15 cellular contexts compared by ENCODE assay signal in genomic region chr2:240413813-240414429, GRCh38.
"Had no signal": no experiment of that assay in that cellular context is flagged by ENCODE, and none has a peak within 500 bp of the region (broad histone marks: within the 10 kb centered on the region; RNA-seq: fewer than 3 reads in every experiment).

No MANE protein-coding gene starts in this region.

- H3K9ac ChIP-seq: parathyroid adenoma had no signal

- DNase-seq: activated CD4-positive, alpha-beta T cell treated with anti-CD3 and anti-CD28 coated beads, Interleukin-2, amount 10 ng/mL, durations not matched to agents 7 days and 5 days; activated naive CD8-positive, alpha-beta T cell treated with anti-CD3 and anti-CD28 coated beads, Interleukin-2, amount 10 ng/mL, durations not matched to agents 7 days and 5 days; amygdala; mammary epithelial cell; naive B cell; stimulated activated naive B cell treated with anti-CD40 and anti-IgM and Interleukin-4, amounts not matched to agents 10 μg/mL and 1 μg/mL and 100 μg/mL, for 72 hours; T-helper 9 cell; thyroid gland had no signal

- H3K4me1 ChIP-seq: parathyroid adenoma, thyroid gland, uterus had no signal

- ATAC-seq: activated CD4-positive, CD25-positive, alpha-beta regulatory T cell treated with anti-CD3 and anti-CD28 coated beads, Interleukin-2, amount 50 U/mL, for 24 hours; left lobe of liver; stimulated activated naive B cell treated with anti-CD40 and anti-IgM and Interleukin-4, amounts not matched to agents 10 μg/mL and 1 μg/mL and 100 μg/mL, for 72 hours had no signal

- H3K36me3 ChIP-seq: cardiac muscle cell, thyroid gland, uterus had no signal

- H3K9me3 ChIP-seq: thyroid gland, uterus had no signal

- FAIRE-seq: islet of Langerhans had no signal

- H3K4me3 ChIP-seq: cardiac muscle cell, hepatocyte, thyroid gland, uterus had no signal

- H3K27me3 ChIP-seq: cardiac muscle cell, hepatocyte, thyroid gland, uterus had no signal

- H3K27ac ChIP-seq: cardiac muscle cell, hepatocyte, parathyroid adenoma, thyroid gland, uterus had no signal
